Comparison of ENCODE assay signal across 20 cellular contexts in genomic region chrX:56130013-56130412, GRCh38.
"Had no signal": no experiment of that assay in that cellular context is flagged by ENCODE, and none has a peak within 500 bp of the region (broad histone marks: within the 10 kb centered on the region; RNA-seq: fewer than 3 reads in every experiment).

No MANE protein-coding gene starts in this region.

- H3K27me3 Mint-ChIP-seq: activated B cell treated with CpG ODN at 0.5 μM for 24 hours; activated naive CD8-positive, alpha-beta T cell treated with anti-CD3 and anti-CD28 coated beads for 36 hours; central memory CD8-positive, alpha-beta T cell; effector memory CD8-positive, alpha-beta T cell; naive thymus-derived CD4-positive, alpha-beta T cell had no signal

- H3K4me1 ChIP-seq: breast epithelium, lower lobe of right lung, neural progenitor cell, stomach, suprapubic skin, transverse colon, uterus had no signal

- H3K27ac Mint-ChIP-seq: activated B cell treated with CpG ODN at 0.5 μM for 24 hours; activated naive CD8-positive, alpha-beta T cell treated with anti-CD3 and anti-CD28 coated beads for 36 hours; effector memory CD8-positive, alpha-beta T cell; naive thymus-derived CD4-positive, alpha-beta T cell; neural progenitor cell; stimulated activated effector memory CD8-positive, alpha-beta T cell treated with anti-CD3 and anti-CD28 coated beads, Interleukin-12 subunit alpha, Interleukin-12 subunit beta, amount 100 ng/mL, for 72 hours had no signal

- H3K27ac ChIP-seq: breast epithelium, lower lobe of right lung, neural progenitor cell, stomach, suprapubic skin, transverse colon, uterus had no signal

- DNase-seq: activated B cell treated with CpG ODN at 0.5 μM for 24 hours; activated CD4-positive, alpha-beta T cell treated with anti-CD3 and anti-CD28 coated beads for 4 hours; activated CD4-positive, alpha-beta T cell treated with anti-CD3 and anti-CD28 coated beads, Interleukin-2, amount 50 U/mL, for 48 hours; activated naive CD4-positive, alpha-beta T cell treated with Interleukin-2 at 50 U/mL for 16 hours; activated naive CD8-positive, alpha-beta T cell treated with anti-CD3 and anti-CD28 coated beads for 36 hours; activated T-cell treated with anti-CD3 and anti-CD28 coated beads, Interleukin-2, amount 50 U/mL, for 48 hours; amniotic stem cell; effector memory CD8-positive, alpha-beta T cell; hippocampal formation; lower lobe of right lung; naive thymus-derived CD4-positive, alpha-beta T cell; stimulated activated CD4-positive, alpha-beta T cell treated with anti-CD3 and anti-CD28 coated beads, Interleukin-2, amount 100 ng/mL, for 24 hours; stomach; transverse colon; uterus had no signal

- H3K4me3 Mint-ChIP-seq: activated B cell treated with CpG ODN at 0.5 μM for 24 hours; activated naive CD8-positive, alpha-beta T cell treated with anti-CD3 and anti-CD28 coated beads for 36 hours; central memory CD8-positive, alpha-beta T cell; effector memory CD8-positive, alpha-beta T cell; naive thymus-derived CD4-positive, alpha-beta T cell; neural progenitor cell; stimulated activated effector memory CD8-positive, alpha-beta T cell treated with anti-CD3 and anti-CD28 coated beads, Interleukin-12 subunit alpha, Interleukin-12 subunit beta, amount 100 ng/mL, for 72 hours had no signal

- H3K4me3 ChIP-seq: breast epithelium, lower lobe of right lung, neural progenitor cell, stomach, suprapubic skin, transverse colon, uterus had no signal

- H3K27me3 ChIP-seq: neural progenitor cell, stomach, suprapubic skin, transverse colon, uterus had no signal

- H3K4me1 Mint-ChIP-seq: activated B cell treated with CpG ODN at 0.5 μM for 24 hours; activated naive CD8-positive, alpha-beta T cell treated with anti-CD3 and anti-CD28 coated beads for 36 hours; central memory CD8-positive, alpha-beta T cell; naive thymus-derived CD4-positive, alpha-beta T cell; neural progenitor cell; stimulated activated effector memory CD8-positive, alpha-beta T cell treated with anti-CD3 and anti-CD28 coated beads, Interleukin-12 subunit alpha, Interleukin-12 subunit beta, amount 100 ng/mL, for 72 hours had no signal

- H3K36me3 ChIP-seq: breast epithelium, lower lobe of right lung, neural progenitor cell, stomach, suprapubic skin, transverse colon, uterus had no signal

- H3K36me3 Mint-ChIP-seq: neural progenitor cell; stimulated activated effector memory CD8-positive, alpha-beta T cell treated with anti-CD3 and anti-CD28 coated beads, Interleukin-12 subunit alpha, Interleukin-12 subunit beta, amount 100 ng/mL, for 72 hours had no signal

- H3K9me3 ChIP-seq: lower lobe of right lung, suprapubic skin, transverse colon had no signal
